Comparison of ENCODE assay signal across 6 cellular contexts in the genomic region with DNA sequence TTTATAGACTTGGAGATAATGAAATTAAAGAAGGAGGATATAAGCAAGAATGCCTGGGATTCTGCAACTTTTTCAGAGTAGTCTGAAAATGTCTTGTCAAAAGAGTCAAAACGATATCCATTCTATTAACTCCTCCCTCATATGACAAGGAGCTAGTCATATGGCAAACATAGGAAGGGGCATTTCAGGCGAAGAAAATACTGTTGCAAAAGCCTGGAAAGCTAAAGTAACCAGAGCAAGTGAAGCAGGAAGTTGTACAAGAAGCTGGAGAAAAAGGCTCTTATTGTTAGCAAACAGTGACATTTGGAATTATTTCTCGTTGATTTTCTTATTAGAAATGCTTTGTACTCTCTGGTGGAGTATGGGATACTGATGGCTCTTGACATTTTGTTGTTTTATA.
"Had no signal": no experiment of that assay in that cellular context is flagged by ENCODE, and none has a peak within 500 bp of the region (broad histone marks: within the 10 kb centered on the region; RNA-seq: fewer than 3 reads in every experiment).

No MANE protein-coding gene starts in this region.

- H3K9me3 Mint-ChIP-seq: GM23338, H9 had no signal

- H3K4me2 ChIP-seq: GM23338 had no signal

- H3K27me3 Mint-ChIP-seq: IgD-negative memory B cell had no signal

- DNase-seq: H9, HCEC 1CT, KBM-7 had no signal

- H3K4me3 Mint-ChIP-seq: GM23338, H9, IgD-negative memory B cell had no signal

- H3K4me3 ChIP-seq: GM23338 had no signal

- ATAC-seq: GM23338, HepG2 had no signal

- H2AFZ ChIP-seq: GM23338 had no signal

- H3K27ac Mint-ChIP-seq: GM23338, H9, IgD-negative memory B cell had no signal

- H3K36me3 Mint-ChIP-seq: IgD-negative memory B cell had no signal
